In the genomic region with DNA sequence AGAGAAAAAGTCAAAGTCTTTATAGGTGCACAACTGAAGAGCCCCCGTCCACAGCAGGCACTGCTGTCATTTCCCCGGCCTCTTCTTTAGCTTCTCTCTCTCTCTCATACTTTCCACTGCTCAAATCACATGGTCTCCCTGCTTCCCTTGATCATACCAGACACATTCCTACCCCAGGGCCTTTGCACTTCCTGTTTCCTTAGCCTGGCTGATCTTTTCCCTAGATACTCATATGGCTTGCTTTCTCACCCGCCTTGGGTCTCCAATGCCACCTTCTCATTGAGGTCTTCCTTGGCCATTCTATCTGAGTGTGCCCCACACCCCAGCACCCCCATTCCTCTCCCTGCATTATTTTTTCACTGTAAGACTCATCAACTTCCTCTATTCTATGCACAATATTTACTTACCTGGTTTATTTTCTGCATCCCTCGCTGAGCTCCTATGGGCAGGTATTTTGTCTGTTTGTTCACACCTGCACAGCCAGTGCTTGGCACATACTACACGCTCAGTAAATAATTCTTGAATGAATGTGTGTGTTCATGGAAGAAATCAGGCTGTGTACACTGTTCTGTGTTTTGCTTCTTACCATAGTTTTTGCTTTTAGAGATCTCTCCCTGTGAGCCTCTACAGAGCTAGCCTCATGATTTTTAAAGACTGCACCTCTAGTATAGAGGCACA, we compare ENCODE assay signal across 13 cellular contexts. TPM values are rescaled to one million over a fixed set of nuclear protein-coding genes. Genes with fewer than 3 reads are reported as not detected.
"Had no signal": no experiment of that assay in that cellular context is flagged by ENCODE, and none has a peak within 500 bp of the region (broad histone marks: within the 10 kb centered on the region; RNA-seq: fewer than 3 reads in every experiment).

No MANE protein-coding gene starts in this region.

- H3K4me1 ChIP-seq: thyroid gland had no signal

- H3K4me3 Mint-ChIP-seq: activated naive CD4-positive, alpha-beta T cell treated with anti-CD3 and anti-CD28 coated beads, Interleukin-2, amount 50 U/mL, for 24 hours; central memory CD8-positive, alpha-beta T cell; endodermal cell; nephron progenitor cell had no signal

- H3K36me3 ChIP-seq: thyroid gland had no signal

- H3K9me3 Mint-ChIP-seq: activated naive CD4-positive, alpha-beta T cell treated with anti-CD3 and anti-CD28 coated beads, Interleukin-2, amount 50 U/mL, for 24 hours had no signal

- H3K4me3 ChIP-seq: thyroid gland had no signal

- H3K36me3 Mint-ChIP-seq: activated naive CD4-positive, alpha-beta T cell treated with anti-CD3 and anti-CD28 coated beads, Interleukin-2, amount 50 U/mL, for 24 hours had no signal

- H3K27me3 ChIP-seq: thyroid gland had no signal

- H3K27ac ChIP-seq: thyroid gland had no signal

- H3K4me1 Mint-ChIP-seq: activated naive CD4-positive, alpha-beta T cell treated with anti-CD3 and anti-CD28 coated beads, Interleukin-2, amount 50 U/mL, for 24 hours; central memory CD8-positive, alpha-beta T cell; endodermal cell; nephron progenitor cell had no signal

- H3K27ac Mint-ChIP-seq: activated naive CD4-positive, alpha-beta T cell treated with anti-CD3 and anti-CD28 coated beads, Interleukin-2, amount 50 U/mL, for 24 hours; activated T-helper 2 cell treated with anti-CD3 and anti-CD28 coated beads, Interferon-gamma antibody, Interleukin-2, Interleukin-4, amounts not matched to agents 10 μg/mL and 5 μg/mL and 100 μg/mL, durations not matched to agents 14 hours and 24 hours and 36 hours; endodermal cell; nephron progenitor cell had no signal

- H3K9me3 ChIP-seq: thyroid gland had no signal

- DNase-seq: activated CD8-positive, alpha-beta memory T cell treated with anti-CD3 and anti-CD28 coated beads for 24 hours; dermis blood vessel endothelial cell; endodermal cell; erythroblast; mammary epithelial cell; nephron progenitor cell; stimulated activated CD4-positive, alpha-beta T cell treated with anti-CD3 and anti-CD28 coated beads, Interleukin-4, amount 100 ng/mL, for 4 hours; thyroid gland had no signal

RNA-seq across cellular contexts. Expression of a gene that starts 10.0 kb away (rescaled TPM):
- total RNA-seq: activated T-helper 2 cell treated with anti-CD3 and anti-CD28 coated beads, Interferon-gamma antibody, Interleukin-2, Interleukin-4, amounts not matched to agents 10 μg/mL and 5 μg/mL and 100 μg/mL, durations not matched to agents 14 hours and 24 hours and 36 hours; dermis blood vessel endothelial cell; endodermal cell; mammary epithelial cell; osteocyte; SK-MEL-5; thyroid gland had no signal

RNA-seq across cellular contexts. Expression of a gene that starts 31.9 kb away (rescaled TPM):
- total RNA-seq: osteocyte had no signal

RNA-seq across cellular contexts. Expression of a gene that starts 33.4 kb away (rescaled TPM):
- total RNA-seq: activated T-helper 2 cell treated with anti-CD3 and anti-CD28 coated beads, Interferon-gamma antibody, Interleukin-2, Interleukin-4, amounts not matched to agents 10 μg/mL and 5 μg/mL and 100 μg/mL, durations not matched to agents 14 hours and 24 hours and 36 hours; dermis blood vessel endothelial cell; endodermal cell; mammary epithelial cell; osteocyte; SK-MEL-5; thyroid gland had no signal
